Comparison of ENCODE assay signal across 1 cellular context in genomic region chr14:23641915-23642588, GRCh38.
A peak's percentile ranks its signal among the peaks of the same experiment; 100 is the strongest.
TF ChIP-seq lines count a peak whose summit lies in the region.

No MANE protein-coding gene starts in this region.

TF ChIP-seq in HepG2, 621 proteins besides CTCF, POLR2A, EP300 and RAD21 (continued from another document and continues in another):
- peak; percentile 89; the same call in 1 of the 2 replicates for TF ChIP-seq AFF4 (CRISPR knock-in tag; IDR thresholded peaks at IDR 0.05)
- 0 out of 2 replicates have a peak, but pooled peaks have one; percentile 94 for TF ChIP-seq AKAP8 (CRISPR knock-in tag; IDR thresholded peaks at IDR 0.05)
- 0 out of 2 replicates have a peak, but pooled peaks have one; percentile 1 for TF ChIP-seq ZNF12 (CRISPR knock-in tag; IDR thresholded peaks at IDR 0.05)
- 0 out of 2 replicates have a peak, but pooled peaks have one; percentile 9 for TF ChIP-seq ZNF414 (CRISPR knock-in tag; IDR thresholded peaks at IDR 0.05)
- TF ChIP-seq ISL2 (CRISPR knock-in tag; IDR thresholded peaks at IDR 0.05) = 0 out of 2 replicates have a peak, but pooled peaks have one; percentile 3
- peak; percentile 72 for TF ChIP-seq HNRNPK (IDR thresholded peaks at IDR 0.05; ENCODE audit: low read depth, low read length, poor library complexity, severe bottlenecking)
- TF ChIP-seq ZNF263 (CRISPR knock-in tag; IDR thresholded peaks at IDR 0.05) = peak; percentile 1; the same call in 1 of the 2 replicates
- TF ChIP-seq AGO2 (optimal IDR thresholded peaks at IDR 0.05; ENCODE audit: low read depth, low read length) = peak; percentile 85
- no peak for TF ChIP-seq PREB (CRISPR knock-in tag; IDR thresholded peaks at IDR 0.05)
- TF ChIP-seq MTF1 (CRISPR knock-in tag; IDR thresholded peaks at IDR 0.05) = peak; percentile 20; the same call in 1 of the 2 replicates
- TF ChIP-seq CHD2 (IDR thresholded peaks at IDR 0.05; ENCODE audit: low read depth, low read length) = peak; percentile 20; the same call in 1 of the 2 replicates
- no peak for TF ChIP-seq ZNF432 (CRISPR knock-in tag; IDR thresholded peaks at IDR 0.05; ENCODE audit: borderline replicate concordance)
- peak; percentile 74 for TF ChIP-seq RBM22 (optimal IDR thresholded peaks at IDR 0.05; ENCODE audit: low read length)
- TF ChIP-seq TERF1 (CRISPR knock-in tag; IDR thresholded peaks at IDR 0.05) = no peak
- TF ChIP-seq BRD4 (CRISPR knock-in tag; IDR thresholded peaks at IDR 0.05) = no peak
- TF ChIP-seq BRF2 (CRISPR knock-in tag; IDR thresholded peaks at IDR 0.05) = peak; percentile 80; the same call in 1 of the 2 replicates
- TF ChIP-seq ZNF768 (CRISPR knock-in tag; IDR thresholded peaks at IDR 0.05) = peak; percentile 61; the same call in 1 of the 2 replicates
- TF ChIP-seq NFAT5 (CRISPR knock-in tag; IDR thresholded peaks at IDR 0.05) = peak; percentile 41; the same call in 1 of the 2 replicates
- TF ChIP-seq SAFB2 (CRISPR knock-in tag; IDR thresholded peaks at IDR 0.05; ENCODE audit: borderline replicate concordance, low read depth) = peak; percentile 89; the same call in 1 of the 2 replicates
- TF ChIP-seq IKZF4 (CRISPR knock-in tag; IDR thresholded peaks at IDR 0.05; ENCODE audit: borderline replicate concordance, low read depth, not compliant biosample characterization) = peak; percentile 46
- TF ChIP-seq HDAC6 (IDR thresholded peaks at IDR 0.05; ENCODE audit: low read depth, low read length) = peak; percentile 62; the same call in 1 of the 2 replicates
- no peak for TF ChIP-seq HCFC1 (IDR thresholded peaks at IDR 0.05; ENCODE audit: low read depth, low read length)
- TF ChIP-seq ZBTB14 (CRISPR knock-in tag; IDR thresholded peaks at IDR 0.05) = peak; percentile 51; the same call in 1 of the 2 replicates
- no peak for TF ChIP-seq ARID5B (CRISPR knock-in tag; IDR thresholded peaks at IDR 0.05)
- TF ChIP-seq ARNT2 (CRISPR knock-in tag; IDR thresholded peaks at IDR 0.05; ENCODE audit: low read depth) = peak; percentile 16; the same call in 1 of the 2 replicates
- TF ChIP-seq ZNF275 (CRISPR knock-in tag; IDR thresholded peaks at IDR 0.05; ENCODE audit: borderline replicate concordance) = no peak
- TF ChIP-seq THAP7 (CRISPR knock-in tag; IDR thresholded peaks at IDR 0.05) = 0 out of 2 replicates have a peak, but pooled peaks have one; percentile 16
- TF ChIP-seq POLR2AphosphoS2 (IDR thresholded peaks at IDR 0.05; ENCODE audit: low read depth, low read length) = peak; percentile 94; the same call in 1 of the 2 replicates
- no peak; the same call in 1 of the 2 replicates for TF ChIP-seq PHF8 (CRISPR knock-in tag; IDR thresholded peaks at IDR 0.05)
- peak; percentile 68; the same call in 1 of the 2 replicates for TF ChIP-seq ZNF280B (CRISPR knock-in tag; IDR thresholded peaks at IDR 0.05; ENCODE audit: borderline replicate concordance)
- TF ChIP-seq GTF2F1 (IDR thresholded peaks at IDR 0.05; ENCODE audit: low read length) = 0 out of 2 replicates have a peak, but pooled peaks have one; percentile 1
